1 cellular context compared by ENCODE assay signal in the genomic region with DNA sequence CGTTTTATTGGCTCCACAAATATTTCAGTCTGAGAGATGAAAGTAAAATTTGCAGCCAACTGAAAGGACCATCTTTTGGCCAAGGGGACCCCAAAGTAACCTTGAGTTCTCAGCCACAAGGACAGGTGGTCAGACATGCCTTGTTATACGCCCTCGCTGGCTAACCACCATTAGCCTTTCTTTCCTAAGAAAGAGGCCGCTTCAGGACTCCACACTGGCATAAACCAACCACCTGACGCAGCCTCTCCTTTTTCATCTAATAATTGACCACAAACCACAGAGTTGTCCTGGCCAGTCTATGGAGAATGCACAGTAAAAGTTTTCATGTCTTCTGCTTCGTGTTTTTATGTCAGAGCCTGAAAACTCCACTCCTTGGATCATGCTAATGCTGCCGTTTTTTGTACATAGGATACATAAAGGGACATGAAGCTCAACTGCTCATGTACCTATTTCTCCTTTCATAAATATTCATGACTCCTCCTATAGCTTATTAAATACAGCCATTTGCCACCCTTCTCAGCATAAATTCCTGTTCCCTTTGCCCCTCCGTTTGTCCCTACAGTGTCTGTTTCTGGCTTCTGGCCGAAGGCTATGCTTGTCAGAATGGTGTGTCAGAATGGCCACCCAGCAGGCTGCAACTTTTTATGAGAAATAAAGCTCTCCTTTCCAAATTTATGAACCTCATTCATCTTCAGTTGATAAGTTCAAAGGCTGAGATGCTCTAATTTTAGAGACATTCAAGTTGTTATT.
TF ChIP-seq lines count a peak whose summit lies in the region.

No MANE protein-coding gene starts in this region.

TF ChIP-seq in SK-N-SH treated with all-trans-retinoic acid at 6 μM for 48 hours, 23 proteins besides CTCF, POLR2A, EP300 and RAD21 (continued from another document):
- TF ChIP-seq, protein P1, sequence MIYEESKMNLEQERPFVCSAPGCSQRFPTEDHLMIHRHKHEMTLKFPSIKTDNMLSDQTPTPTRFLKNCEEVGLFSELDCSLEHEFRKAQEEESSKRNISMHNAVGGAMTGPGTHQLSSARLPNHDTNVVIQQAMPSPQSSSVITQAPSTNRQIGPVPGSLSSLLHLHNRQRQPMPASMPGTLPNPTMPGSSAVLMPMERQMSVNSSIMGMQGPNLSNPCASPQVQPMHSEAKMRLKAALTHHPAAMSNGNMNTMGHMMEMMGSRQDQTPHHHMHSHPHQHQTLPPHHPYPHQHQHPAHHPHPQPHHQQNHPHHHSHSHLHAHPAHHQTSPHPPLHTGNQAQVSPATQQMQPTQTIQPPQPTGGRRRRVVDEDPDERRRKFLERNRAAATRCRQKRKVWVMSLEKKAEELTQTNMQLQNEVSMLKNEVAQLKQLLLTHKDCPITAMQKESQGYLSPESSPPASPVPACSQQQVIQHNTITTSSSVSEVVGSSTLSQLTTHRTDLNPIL (CRISPR knock-in tag; IDR thresholded peaks at IDR 0.05; ENCODE audit: low read depth) = no peak
- no peak for TF ChIP-seq GLIS3 (CRISPR knock-in tag; IDR thresholded peaks at IDR 0.05)
TF ChIP-seq in SK-N-SH treated with all-trans-retinoic acid at 6 μM for 48 hours: peak in this region for 0.
